In the genomic region with DNA sequence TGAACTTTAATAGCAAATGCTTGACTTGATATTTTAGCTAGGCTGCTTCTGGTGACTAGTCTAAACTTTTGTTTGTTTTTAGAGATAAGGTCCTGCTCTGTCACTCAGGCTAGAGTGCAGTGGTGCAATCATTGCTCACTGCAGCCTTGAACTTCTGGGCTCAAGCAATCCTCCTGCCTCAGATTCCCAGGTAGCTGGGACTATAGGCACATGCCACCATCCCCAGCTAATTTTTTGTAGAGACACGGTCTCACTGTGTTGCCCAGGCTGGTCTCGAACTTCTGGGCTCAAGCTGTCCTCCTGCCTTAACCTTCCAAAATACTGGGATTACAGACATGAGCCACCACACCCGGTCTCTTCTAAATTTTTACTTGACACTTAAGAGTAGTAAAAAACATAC, we compare ENCODE assay signal across 1 cellular context.
A peak's percentile ranks its signal among the peaks of the same experiment; 100 is the strongest.
TF ChIP-seq lines count a peak whose summit lies in the region.

No MANE protein-coding gene starts in this region.

TF ChIP-seq in HepG2, 621 proteins besides CTCF, POLR2A, EP300 and RAD21 (continued from another document and continues in another):
- no peak for TF ChIP-seq ZBTB49 (CRISPR knock-in tag; IDR thresholded peaks at IDR 0.05; ENCODE audit: borderline replicate concordance)
- TF ChIP-seq CBFB (CRISPR knock-in tag; IDR thresholded peaks at IDR 0.05), result 0 out of 2 replicates have a peak, but pooled peaks have one; percentile 27
- no peak for TF ChIP-seq ZNF550 (CRISPR knock-in tag; IDR thresholded peaks at IDR 0.05; ENCODE audit: borderline replicate concordance)
- peak; percentile 78; the same call in 1 of the 2 replicates for TF ChIP-seq MIER3 (CRISPR knock-in tag; IDR thresholded peaks at IDR 0.05; ENCODE audit: borderline replicate concordance)
- TF ChIP-seq EZH2 (conservative IDR thresholded peaks at IDR 0.05; ENCODE audit: low read depth, low read length), result no peak
- TF ChIP-seq ZNF710 (CRISPR knock-in tag; IDR thresholded peaks at IDR 0.05; ENCODE audit: borderline replicate concordance), result no peak
- peak; percentile 83 for TF ChIP-seq PBX2 (CRISPR knock-in tag; IDR thresholded peaks at IDR 0.05)
- no peak for TF ChIP-seq YY1 (IDR thresholded peaks at IDR 0.05; ENCODE audit: insufficient read depth, insufficient replicate concordance, low read depth, low read length)
- TF ChIP-seq ZNF496 (CRISPR knock-in tag; IDR thresholded peaks at IDR 0.05; ENCODE audit: insufficient replicate concordance), result no peak
- TF ChIP-seq ZNF3 (CRISPR knock-in tag; IDR thresholded peaks at IDR 0.05), result peak; percentile 82; the same call in 1 of the 2 replicates
- TF ChIP-seq, protein P1, sequence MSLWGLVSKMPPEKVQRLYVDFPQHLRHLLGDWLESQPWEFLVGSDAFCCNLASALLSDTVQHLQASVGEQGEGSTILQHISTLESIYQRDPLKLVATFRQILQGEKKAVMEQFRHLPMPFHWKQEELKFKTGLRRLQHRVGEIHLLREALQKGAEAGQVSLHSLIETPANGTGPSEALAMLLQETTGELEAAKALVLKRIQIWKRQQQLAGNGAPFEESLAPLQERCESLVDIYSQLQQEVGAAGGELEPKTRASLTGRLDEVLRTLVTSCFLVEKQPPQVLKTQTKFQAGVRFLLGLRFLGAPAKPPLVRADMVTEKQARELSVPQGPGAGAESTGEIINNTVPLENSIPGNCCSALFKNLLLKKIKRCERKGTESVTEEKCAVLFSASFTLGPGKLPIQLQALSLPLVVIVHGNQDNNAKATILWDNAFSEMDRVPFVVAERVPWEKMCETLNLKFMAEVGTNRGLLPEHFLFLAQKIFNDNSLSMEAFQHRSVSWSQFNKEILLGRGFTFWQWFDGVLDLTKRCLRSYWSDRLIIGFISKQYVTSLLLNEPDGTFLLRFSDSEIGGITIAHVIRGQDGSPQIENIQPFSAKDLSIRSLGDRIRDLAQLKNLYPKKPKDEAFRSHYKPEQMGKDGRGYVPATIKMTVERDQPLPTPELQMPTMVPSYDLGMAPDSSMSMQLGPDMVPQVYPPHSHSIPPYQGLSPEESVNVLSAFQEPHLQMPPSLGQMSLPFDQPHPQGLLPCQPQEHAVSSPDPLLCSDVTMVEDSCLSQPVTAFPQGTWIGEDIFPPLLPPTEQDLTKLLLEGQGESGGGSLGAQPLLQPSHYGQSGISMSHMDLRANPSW (CRISPR knock-in tag; IDR thresholded peaks at IDR 0.05; ENCODE audit: borderline replicate concordance), result no peak
- peak; percentile 86; the same call in 1 of the 2 replicates for TF ChIP-seq ZFP1 (CRISPR knock-in tag; IDR thresholded peaks at IDR 0.05)
- TF ChIP-seq ZNF124 (CRISPR knock-in tag; IDR thresholded peaks at IDR 0.05), result no peak
- TF ChIP-seq NFE2L2 (IDR thresholded peaks at IDR 0.05; ENCODE audit: low read length), result no peak
- TF ChIP-seq SCMH1 (CRISPR knock-in tag; IDR thresholded peaks at IDR 0.05; ENCODE audit: borderline replicate concordance), result no peak
- no peak for TF ChIP-seq TP53 (CRISPR knock-in tag; conservative IDR thresholded peaks at IDR 0.05)
- TF ChIP-seq HNF1B (CRISPR knock-in tag; IDR thresholded peaks at IDR 0.05), result peak; percentile 65
- TF ChIP-seq, protein P2, sequence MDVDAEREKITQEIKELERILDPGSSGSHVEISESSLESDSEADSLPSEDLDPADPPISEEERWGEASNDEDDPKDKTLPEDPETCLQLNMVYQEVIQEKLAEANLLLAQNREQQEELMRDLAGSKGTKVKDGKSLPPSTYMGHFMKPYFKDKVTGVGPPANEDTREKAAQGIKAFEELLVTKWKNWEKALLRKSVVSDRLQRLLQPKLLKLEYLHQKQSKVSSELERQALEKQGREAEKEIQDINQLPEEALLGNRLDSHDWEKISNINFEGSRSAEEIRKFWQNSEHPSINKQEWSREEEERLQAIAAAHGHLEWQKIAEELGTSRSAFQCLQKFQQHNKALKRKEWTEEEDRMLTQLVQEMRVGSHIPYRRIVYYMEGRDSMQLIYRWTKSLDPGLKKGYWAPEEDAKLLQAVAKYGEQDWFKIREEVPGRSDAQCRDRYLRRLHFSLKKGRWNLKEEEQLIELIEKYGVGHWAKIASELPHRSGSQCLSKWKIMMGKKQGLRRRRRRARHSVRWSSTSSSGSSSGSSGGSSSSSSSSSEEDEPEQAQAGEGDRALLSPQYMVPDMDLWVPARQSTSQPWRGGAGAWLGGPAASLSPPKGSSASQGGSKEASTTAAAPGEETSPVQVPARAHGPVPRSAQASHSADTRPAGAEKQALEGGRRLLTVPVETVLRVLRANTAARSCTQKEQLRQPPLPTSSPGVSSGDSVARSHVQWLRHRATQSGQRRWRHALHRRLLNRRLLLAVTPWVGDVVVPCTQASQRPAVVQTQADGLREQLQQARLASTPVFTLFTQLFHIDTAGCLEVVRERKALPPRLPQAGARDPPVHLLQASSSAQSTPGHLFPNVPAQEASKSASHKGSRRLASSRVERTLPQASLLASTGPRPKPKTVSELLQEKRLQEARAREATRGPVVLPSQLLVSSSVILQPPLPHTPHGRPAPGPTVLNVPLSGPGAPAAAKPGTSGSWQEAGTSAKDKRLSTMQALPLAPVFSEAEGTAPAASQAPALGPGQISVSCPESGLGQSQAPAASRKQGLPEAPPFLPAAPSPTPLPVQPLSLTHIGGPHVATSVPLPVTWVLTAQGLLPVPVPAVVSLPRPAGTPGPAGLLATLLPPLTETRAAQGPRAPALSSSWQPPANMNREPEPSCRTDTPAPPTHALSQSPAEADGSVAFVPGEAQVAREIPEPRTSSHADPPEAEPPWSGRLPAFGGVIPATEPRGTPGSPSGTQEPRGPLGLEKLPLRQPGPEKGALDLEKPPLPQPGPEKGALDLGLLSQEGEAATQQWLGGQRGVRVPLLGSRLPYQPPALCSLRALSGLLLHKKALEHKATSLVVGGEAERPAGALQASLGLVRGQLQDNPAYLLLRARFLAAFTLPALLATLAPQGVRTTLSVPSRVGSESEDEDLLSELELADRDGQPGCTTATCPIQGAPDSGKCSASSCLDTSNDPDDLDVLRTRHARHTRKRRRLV (CRISPR knock-in tag; IDR thresholded peaks at IDR 0.05), result no peak
- TF ChIP-seq ASH2L (IDR thresholded peaks at IDR 0.05; ENCODE audit: insufficient read length, low read depth, low read length), result peak; percentile 27
- TF ChIP-seq, protein P3, sequence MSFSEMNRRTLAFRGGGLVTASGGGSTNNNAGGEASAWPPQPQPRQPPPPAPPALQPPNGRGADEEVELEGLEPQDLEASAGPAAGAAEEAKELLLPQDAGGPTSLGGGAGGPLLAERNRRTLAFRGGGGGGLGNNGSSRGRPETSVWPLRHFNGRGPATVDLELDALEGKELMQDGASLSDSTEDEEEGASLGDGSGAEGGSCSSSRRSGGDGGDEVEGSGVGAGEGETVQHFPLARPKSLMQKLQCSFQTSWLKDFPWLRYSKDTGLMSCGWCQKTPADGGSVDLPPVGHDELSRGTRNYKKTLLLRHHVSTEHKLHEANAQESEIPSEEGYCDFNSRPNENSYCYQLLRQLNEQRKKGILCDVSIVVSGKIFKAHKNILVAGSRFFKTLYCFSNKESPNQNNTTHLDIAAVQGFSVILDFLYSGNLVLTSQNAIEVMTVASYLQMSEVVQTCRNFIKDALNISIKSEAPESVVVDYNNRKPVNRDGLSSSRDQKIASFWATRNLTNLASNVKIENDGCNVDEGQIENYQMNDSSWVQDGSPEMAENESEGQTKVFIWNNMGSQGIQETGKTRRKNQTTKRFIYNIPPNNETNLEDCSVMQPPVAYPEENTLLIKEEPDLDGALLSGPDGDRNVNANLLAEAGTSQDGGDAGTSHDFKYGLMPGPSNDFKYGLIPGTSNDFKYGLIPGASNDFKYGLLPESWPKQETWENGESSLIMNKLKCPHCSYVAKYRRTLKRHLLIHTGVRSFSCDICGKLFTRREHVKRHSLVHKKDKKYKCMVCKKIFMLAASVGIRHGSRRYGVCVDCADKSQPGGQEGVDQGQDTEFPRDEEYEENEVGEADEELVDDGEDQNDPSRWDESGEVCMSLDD (CRISPR knock-in tag; IDR thresholded peaks at IDR 0.05; ENCODE audit: borderline replicate concordance), result no peak
- TF ChIP-seq ZNF713 (CRISPR knock-in tag; IDR thresholded peaks at IDR 0.05), result no peak
- peak; percentile 89 for TF ChIP-seq HMG20A (CRISPR knock-in tag; IDR thresholded peaks at IDR 0.05; ENCODE audit: borderline replicate concordance)
- TF ChIP-seq SALL1 (CRISPR knock-in tag; IDR thresholded peaks at IDR 0.05), result peak; percentile 98
- TF ChIP-seq CREB3 (CRISPR knock-in tag; IDR thresholded peaks at IDR 0.05), result no peak
- TF ChIP-seq ZNF773 (CRISPR knock-in tag; IDR thresholded peaks at IDR 0.05; ENCODE audit: borderline replicate concordance), result no peak
- TF ChIP-seq, protein P4, sequence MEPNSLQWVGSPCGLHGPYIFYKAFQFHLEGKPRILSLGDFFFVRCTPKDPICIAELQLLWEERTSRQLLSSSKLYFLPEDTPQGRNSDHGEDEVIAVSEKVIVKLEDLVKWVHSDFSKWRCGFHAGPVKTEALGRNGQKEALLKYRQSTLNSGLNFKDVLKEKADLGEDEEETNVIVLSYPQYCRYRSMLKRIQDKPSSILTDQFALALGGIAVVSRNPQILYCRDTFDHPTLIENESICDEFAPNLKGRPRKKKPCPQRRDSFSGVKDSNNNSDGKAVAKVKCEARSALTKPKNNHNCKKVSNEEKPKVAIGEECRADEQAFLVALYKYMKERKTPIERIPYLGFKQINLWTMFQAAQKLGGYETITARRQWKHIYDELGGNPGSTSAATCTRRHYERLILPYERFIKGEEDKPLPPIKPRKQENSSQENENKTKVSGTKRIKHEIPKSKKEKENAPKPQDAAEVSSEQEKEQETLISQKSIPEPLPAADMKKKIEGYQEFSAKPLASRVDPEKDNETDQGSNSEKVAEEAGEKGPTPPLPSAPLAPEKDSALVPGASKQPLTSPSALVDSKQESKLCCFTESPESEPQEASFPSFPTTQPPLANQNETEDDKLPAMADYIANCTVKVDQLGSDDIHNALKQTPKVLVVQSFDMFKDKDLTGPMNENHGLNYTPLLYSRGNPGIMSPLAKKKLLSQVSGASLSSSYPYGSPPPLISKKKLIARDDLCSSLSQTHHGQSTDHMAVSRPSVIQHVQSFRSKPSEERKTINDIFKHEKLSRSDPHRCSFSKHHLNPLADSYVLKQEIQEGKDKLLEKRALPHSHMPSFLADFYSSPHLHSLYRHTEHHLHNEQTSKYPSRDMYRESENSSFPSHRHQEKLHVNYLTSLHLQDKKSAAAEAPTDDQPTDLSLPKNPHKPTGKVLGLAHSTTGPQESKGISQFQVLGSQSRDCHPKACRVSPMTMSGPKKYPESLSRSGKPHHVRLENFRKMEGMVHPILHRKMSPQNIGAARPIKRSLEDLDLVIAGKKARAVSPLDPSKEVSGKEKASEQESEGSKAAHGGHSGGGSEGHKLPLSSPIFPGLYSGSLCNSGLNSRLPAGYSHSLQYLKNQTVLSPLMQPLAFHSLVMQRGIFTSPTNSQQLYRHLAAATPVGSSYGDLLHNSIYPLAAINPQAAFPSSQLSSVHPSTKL (CRISPR knock-in tag; IDR thresholded peaks at IDR 0.05), result peak; percentile 97
- TF ChIP-seq NRL (CRISPR knock-in tag; IDR thresholded peaks at IDR 0.05; ENCODE audit: borderline replicate concordance), result no peak
